In genomic region chr17:60640503-60640902, GRCh38 we compare ENCODE assay signal across 9 cellular contexts. TPM values are rescaled to one million over a fixed set of nuclear protein-coding genes. Genes with fewer than 3 reads are reported as not detected.
A peak's percentile ranks its signal among the peaks of the same experiment; 100 is the strongest.
DNase-seq lines count a peak whose midpoint lies in the region; ATAC-seq and TF ChIP-seq lines count a peak whose summit lies in the region.
"Had no signal": no experiment of that assay in that cellular context is flagged by ENCODE, and none has a peak within 500 bp of the region (broad histone marks: within the 10 kb centered on the region; RNA-seq: fewer than 3 reads in every experiment).

No MANE protein-coding gene starts in this region.

- POLR2A ChIA-PET in Panc1 (lab: Charles Lee): no interaction called here

- intact Hi-C loops in left ventricle myocardium inferior (cut with micrococcal nuclease) (no loop called here), left cardiac atrium (cut with DNase I) (loop anchor here in 1 of 2 donors (5.0 kb wide), 1 partner anchor 38 kb away; the partner anchor contains the start of gene PPM1D), Panc1 (cut with micrococcal nuclease; ENCODE audit: unreplicated experiment) (no loop called here)

- H3K9me3 ChIP-seq in left ventricle myocardium inferior (replicated peaks) (no peaks in the 10 kb centered on the region), Panc1 (ENCODE audit: control insufficient read depth, insufficient read depth, low read depth, low read length) (no peaks in the 10 kb centered on the region)

- in situ Hi-C loops in Panc1 (cut with HindIII; ENCODE audit: low pct_unique_long_range_greater_than_20kb, low sequenced_read_pairs): no loop called here

- ATAC-seq in left cardiac atrium (no peak), Panc1 (no peak), HG02678 (IDR thresholded peaks at IDR 0.05; ENCODE audit: unreplicated experiment) (no peak)

- TF ChIP-seq CTCF in left ventricle myocardium inferior (IDR thresholded peaks at IDR 0.05; ENCODE audit: borderline replicate concordance) (peak; percentile 33), Panc1 (IDR thresholded peaks at IDR 0.05) (peak; percentile 42; the same call in 1 of the 2 replicates), fibroblast of pulmonary artery (IDR thresholded peaks at IDR 0.05; ENCODE audit: low read length, missing control alignments) (peak; percentile 70)

- no peaks in the 10 kb centered on the region for H3K27me3 ChIP-seq in left ventricle myocardium inferior (ENCODE audit: low read depth)
- H3K27me3 ChIP-seq in Panc1 (ENCODE audit: control insufficient read depth, insufficient read depth, low read length): no peaks in the 10 kb centered on the region

- CTCF ChIA-PET in Panc1 (lab: Charles Lee): interaction anchor here (0.6 to 1.0 kb wide), 4 partner anchors 37 to 220 kb away, joined by 3 to 6 read pairs (median 3); partner anchors contain the start of genes BCAS3 and PPM1D

- peaks cover 28% of the 10 kb centered on the region for H3K4me1 ChIP-seq in left ventricle myocardium inferior
- H3K4me1 ChIP-seq in Panc1 (ENCODE audit: control insufficient read depth, insufficient read depth, low read length): no peaks in the 10 kb centered on the region

- no TSS peak for BruUV-seq in Panc1 (replicated peaks; lab: Mats Ljungman, UMichigan)

- DNase-seq in left ventricle myocardium inferior (no peak), left cardiac atrium (no peak), Panc1 (ENCODE audit: low read depth, low spot score) (no peak), fibroblast of pulmonary artery (ENCODE audit: low read depth) (peak; percentile 38), occipital lobe (lab: John Stamatoyannopoulos, UW) (no peak), NCI-H2196 treated with DMSO at 0.1 percent for 48 hours (lab: John Stamatoyannopoulos, UW; ENCODE audit: unreplicated experiment) (no peak)
- DNase-seq in stimulated activated CD4-positive, alpha-beta T cell treated with anti-CD3 and anti-CD28 coated beads, Interleukin-15, amount 100 ng/mL, for 24 hours: no peak
- DNase-seq: NCI-H1436 had no signal

- H3K36me3 ChIP-seq in left ventricle myocardium inferior: peaks cover 17% of the 10 kb centered on the region
- no peaks in the 10 kb centered on the region for H3K36me3 ChIP-seq in Panc1 (ENCODE audit: control insufficient read depth, insufficient read depth, low read length)

- H3K27ac ChIP-seq in left ventricle myocardium inferior (replicated peaks): no peak overlapping the region
- no peak overlapping the region for H3K27ac ChIP-seq in Panc1 (ENCODE audit: low read length)

- H3K4me3 ChIP-seq in left ventricle myocardium inferior (no peak overlapping the region), Panc1 (ENCODE audit: low read depth in 2 of 2, low read length in 2 of 2) (no peak overlapping the region), fibroblast of pulmonary artery (replicated peaks; ENCODE audit: low read depth, low read length) (no peak overlapping the region)

RNA-seq across cellular contexts. Expression of gene BCAS3, which starts 37.1 kb away (rescaled TPM):
- total RNA-seq in left ventricle myocardium inferior: 16.5 TPM
- 10 to 100 TPM; 14.7 to 17.5 TPM for total RNA-seq in left cardiac atrium
- 9.3 TPM for total RNA-seq in Panc1 (2021; ENCODE audit: unreplicated experiment)
- 9.8 TPM for polyA plus RNA-seq in Panc1 (2012; ENCODE audit: insufficient read length)
- total RNA-seq in occipital lobe: 50.8 TPM

RNA-seq across cellular contexts. Expression of gene PPM1D, which starts 40.5 kb away (rescaled TPM):
- total RNA-seq in left ventricle myocardium inferior: 6.8 TPM
- 10 to 100 TPM in 1 of 2 donors, 1 to 10 TPM in 1; 9.0 to 10.2 TPM for total RNA-seq in left cardiac atrium
- 7.4 TPM for total RNA-seq in Panc1 (2021; ENCODE audit: unreplicated experiment)
- polyA plus RNA-seq in Panc1 (2012; ENCODE audit: insufficient read length): 3.4 TPM
- total RNA-seq in occipital lobe: 16.2 TPM
